8 cellular contexts compared by ENCODE assay signal in genomic region chr20:3744806-3745685, GRCh38. TPM values are rescaled to one million over a fixed set of nuclear protein-coding genes. Genes with fewer than 3 reads are reported as not detected.
DNase-seq lines count a peak whose midpoint lies in the region; ATAC-seq, FAIRE-seq and TF ChIP-seq lines count a peak whose summit lies in the region.

No MANE protein-coding gene starts in this region.

- peaks cover 8% of the 10 kb centered on the region for H3K27me3 Mint-ChIP-seq in T-helper 2 cell treated with Interferon-gamma antibody and Interleukin-4, amounts not matched to agents 5 μg/mL and 100 μg/mL, for 36 hours (ENCODE audit: low read depth)

- intact Hi-C loops in kidney (cut with DNase I) = no loop called here

- H3K27ac ChIP-seq in kidney (ENCODE audit: low read depth in 2 of 2, low read length in 2 of 2) = no peak overlapping the region

- no peaks in the 10 kb centered on the region for H3K9me3 ChIP-seq in BE2C
- H3K9me3 ChIP-seq in kidney (ENCODE audit: control insufficient read depth in 1 of 2, low read length in 2 of 2) = no peaks in the 10 kb centered on the region

- H3K4me3 ChIP-seq in BE2C (ENCODE audit: low read depth, low read length) (peak overlapping the region; percentile 56), kidney (ENCODE audit: low read length in 2 of 2) (no peak overlapping the region)

- H3K27ac Mint-ChIP-seq in T-helper 2 cell treated with Interferon-gamma antibody and Interleukin-4, amounts not matched to agents 5 μg/mL and 100 μg/mL, for 36 hours = peak overlapping the region; percentile 41

- ATAC-seq in HG03045 (IDR thresholded peaks at IDR 0.05; ENCODE audit: unreplicated experiment) = no peak

- H3K9me3 Mint-ChIP-seq in T-helper 2 cell treated with Interferon-gamma antibody and Interleukin-4, amounts not matched to agents 5 μg/mL and 100 μg/mL, for 36 hours = no peaks in the 10 kb centered on the region

- peaks cover 11% of the 10 kb centered on the region for H3K4me1 Mint-ChIP-seq in T-helper 2 cell treated with Interferon-gamma antibody and Interleukin-4, amounts not matched to agents 5 μg/mL and 100 μg/mL, for 36 hours (ENCODE audit: low read depth)

- TF ChIP-seq CTCF in BE2C (IDR thresholded peaks at IDR 0.05; ENCODE audit: low read depth, low read length) (no peak), kidney (IDR thresholded peaks at IDR 0.05; ENCODE audit: borderline replicate concordance, extremely low read depth, insufficient read depth) (no peak)

- no peak overlapping the region for H3K9ac ChIP-seq in kidney (ENCODE audit: low read length in 2 of 2)

- no peaks in the 10 kb centered on the region for H3K36me3 Mint-ChIP-seq in T-helper 2 cell treated with Interferon-gamma antibody and Interleukin-4, amounts not matched to agents 5 μg/mL and 100 μg/mL, for 36 hours (ENCODE audit: low read depth)

- DNase-seq in BE2C (peak; percentile 97), HuH-7 (ENCODE audit: low spot score) (peak; percentile 96), astrocyte of the hippocampus (ENCODE audit: low read depth, low spot score) (peak; percentile 64), kidney (peak; percentile 86), medulla oblongata (ENCODE audit: extremely low spot score) (no peak)
- peak; percentile 64 for DNase-seq in T-helper 2 cell treated with Interferon-gamma antibody and Interleukin-4, amounts not matched to agents 5 μg/mL and 100 μg/mL, for 36 hours (ENCODE audit: low spot score)
- peak; percentile 37 to 59 for DNase-seq in stimulated activated CD8-positive, alpha-beta memory T cell treated with anti-CD3 and anti-CD28 coated beads, Interleukin-15, amount 100 ng/mL, for 4 hours (ENCODE audit: low read depth in 2 of 2)

- H3K4me3 Mint-ChIP-seq in T-helper 2 cell treated with Interferon-gamma antibody and Interleukin-4, amounts not matched to agents 5 μg/mL and 100 μg/mL, for 36 hours = peak overlapping the region; percentile 79

- no peaks in the 10 kb centered on the region for H3K36me3 ChIP-seq in BE2C
- no peaks in the 10 kb centered on the region for H3K36me3 ChIP-seq in kidney (ENCODE audit: control insufficient read depth in 1 of 2, insufficient read depth in 2 of 2, low read length in 2 of 2)

- no peaks in the 10 kb centered on the region for H3K27me3 ChIP-seq in BE2C

- no peak for FAIRE-seq in kidney (lab: Jason Lieb, UNC)

- H3K4me1 ChIP-seq in BE2C = no peaks in the 10 kb centered on the region; the same call in 1 of the 2 replicates
- peaks cover 0 to 4% of the 10 kb centered on the region in 2 donors for H3K4me1 ChIP-seq in kidney (ENCODE audit: control insufficient read depth in 1 of 2, insufficient read depth in 1 of 2, low read depth in 1 of 2, low read length in 2 of 2)

RNA-seq across cellular contexts. Expression of gene HSPA12B, which starts 12.6 kb away (rescaled TPM):
- polyA plus RNA-seq in BE2C (2012; ENCODE audit: insufficient read depth, insufficient read length, low read depth) = 1.6 TPM
- total RNA-seq in kidney = 18.9 TPM
- polyA plus RNA-seq in kidney (ENCODE audit: insufficient read depth, low read depth, low replicate concordance) = 8.7 TPM

RNA-seq across cellular contexts. Expression of gene ADISSP, which starts 22.5 kb away (rescaled TPM):
- 151 TPM for polyA plus RNA-seq in BE2C (2012; ENCODE audit: insufficient read depth, insufficient read length, low read depth)
- 26.3 TPM for total RNA-seq in kidney
- polyA plus RNA-seq in kidney (ENCODE audit: insufficient read depth, low read depth, low replicate concordance) = 31.8 TPM

RNA-seq across cellular contexts. Expression of gene SIGLEC1, which starts 32.6 kb away (rescaled TPM):
- polyA plus RNA-seq in BE2C (2012; ENCODE audit: insufficient read depth, insufficient read length, low read depth) = not detected
- 20.2 TPM for total RNA-seq in kidney
- polyA plus RNA-seq in kidney (ENCODE audit: insufficient read depth, low read depth, low replicate concordance) = 2.4 TPM

RNA-seq across cellular contexts. Expression of gene SPEF1, which starts 36.2 kb away (rescaled TPM):
- 0.65 TPM for polyA plus RNA-seq in BE2C (2012; ENCODE audit: insufficient read depth, insufficient read length, low read depth)
- total RNA-seq in kidney = 3.4 TPM
- polyA plus RNA-seq in kidney (ENCODE audit: insufficient read depth, low read depth, low replicate concordance) = 3.8 TPM

RNA-seq across cellular contexts. Expression of gene CENPB, which starts 41.5 kb away (rescaled TPM):
- polyA plus RNA-seq in BE2C (2012; ENCODE audit: insufficient read depth, insufficient read length, low read depth) = 181 TPM
- total RNA-seq in kidney = 99.8 TPM
- 56.2 TPM for polyA plus RNA-seq in kidney (ENCODE audit: insufficient read depth, low read depth, low replicate concordance)
